Comparison of ENCODE assay signal across 8 cellular contexts in the genomic region with DNA sequence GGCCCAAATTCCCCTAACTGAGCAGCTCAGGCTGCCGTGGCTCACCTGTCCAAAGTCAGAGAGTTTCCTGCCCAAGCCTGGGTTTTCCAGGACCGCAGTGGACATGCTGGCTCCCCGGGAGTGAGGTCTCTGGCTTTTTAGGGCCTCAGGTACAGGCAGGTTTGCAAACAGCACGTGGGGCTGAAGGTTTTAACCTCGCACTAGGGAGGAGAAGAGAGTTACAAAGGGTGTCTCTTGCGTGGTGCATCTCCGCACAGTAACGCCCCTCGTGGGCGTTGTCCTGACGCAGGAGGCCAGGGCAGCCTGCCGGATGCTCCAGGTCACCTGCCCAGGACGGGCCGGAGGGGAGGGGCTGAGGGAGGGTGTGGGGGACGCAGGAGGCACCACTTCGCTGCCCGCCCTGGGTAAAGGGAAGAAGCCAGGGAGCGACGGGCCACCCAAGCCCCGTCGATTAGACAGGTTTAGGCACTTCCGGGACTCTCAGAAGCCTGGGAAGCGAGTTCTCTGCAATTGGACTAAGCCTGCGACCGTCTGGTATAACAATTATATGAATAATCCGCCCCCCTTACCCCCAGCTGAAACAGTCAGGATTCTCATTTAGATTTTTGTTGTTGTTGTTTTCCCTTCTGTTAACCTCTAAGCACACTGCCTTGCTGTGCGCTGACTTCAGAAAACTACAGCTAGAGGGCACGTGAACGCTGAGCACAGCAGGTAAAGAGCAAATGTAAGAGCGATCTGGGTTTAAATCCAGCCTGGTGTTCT. TPM values are rescaled to one million over a fixed set of nuclear protein-coding genes. Genes with fewer than 3 reads are reported as not detected.
DNase-seq lines count a peak whose midpoint lies in the region; ATAC-seq and TF ChIP-seq lines count a peak whose summit lies in the region.

A gene (minus strand): TSS at position 219 of the 762 bp plus-strand sequence. CDS start 114 bp downstream, at position 105.

- H3K27ac Mint-ChIP-seq in GM23338 = peak within 1 kb of the TSS; percentile 33; the same call in 1 of the 2 replicates
- no peak within 1 kb of the TSS for H3K27ac Mint-ChIP-seq in HFFc6

- DNase-seq in GM06990 (ENCODE audit: extremely low read depth, insufficient read length) = peak; percentile 39
- peak; percentile 88 for DNase-seq in GM23338 (ENCODE audit: low spot score)
- DNase-seq in Peyer's patch = peak in 2 of 3 donors; percentile 18 to 49
- peak; percentile 16 for DNase-seq in epithelial cell of esophagus (ENCODE audit: low read depth)
- DNase-seq in smooth muscle cell (lab: John Stamatoyannopoulos, UW; ENCODE audit: unreplicated experiment) = no peak
- no peak for DNase-seq in HFFc6
- no peak for DNase-seq in CD1c-positive myeloid dendritic cell (ENCODE audit: extremely low spot score)
- DNase-seq in NK-92 (lab: John Stamatoyannopoulos, UW; ENCODE audit: unreplicated experiment) = no peak

- H3F3A ChIP-seq in GM23338 (replicated peaks; ENCODE audit: low read depth) = no peaks in the 10 kb centered on the region
- H3F3A ChIP-seq in smooth muscle cell (ENCODE audit: low read depth) = no peaks in the 10 kb centered on the region

- no peaks in the 10 kb centered on the region for H3K9me3 ChIP-seq in Peyer's patch
- no peaks in the 10 kb centered on the region for H3K9me3 ChIP-seq in smooth muscle cell (replicated peaks; ENCODE audit: low read depth)

- peak within 1 kb of the TSS; percentile 73; the same call in 1 of the 2 replicates for H3K27ac ChIP-seq in GM23338 (ENCODE audit: low read depth)
- no peak within 1 kb of the TSS for H3K27ac ChIP-seq in Peyer's patch
- no peak within 1 kb of the TSS for H3K27ac ChIP-seq in smooth muscle cell (ENCODE audit: low read depth)

- H3K9me3 Mint-ChIP-seq in GM23338 (no peaks in the 10 kb centered on the region), HFFc6 (peaks cover 21% of the 10 kb centered on the region)

- no peak within 1 kb of the TSS for H3K9ac ChIP-seq in smooth muscle cell (ENCODE audit: low read depth)

- H3K9me2 ChIP-seq in GM23338 (ENCODE audit: insufficient read depth) = no peaks in the 10 kb centered on the region; the same call in 1 of the 2 replicates

- H2AFZ ChIP-seq in GM23338 = peak within 1 kb of the TSS; percentile 93
- peak within 1 kb of the TSS; percentile 90 for H2AFZ ChIP-seq in smooth muscle cell (ENCODE audit: low read depth)

- H3K27me3 Mint-ChIP-seq in GM23338 (ENCODE audit: insufficient read depth, low read depth, poor library complexity) = peaks cover 3% of the 10 kb centered on the region
- no peaks in the 10 kb centered on the region; the same call in 1 of the 2 replicates for H3K27me3 Mint-ChIP-seq in HFFc6 (ENCODE audit: insufficient read depth)

- H3K36me3 Mint-ChIP-seq in GM23338 (ENCODE audit: low read depth) = no peaks in the 10 kb centered on the region
- H3K36me3 Mint-ChIP-seq in HFFc6 (ENCODE audit: low read depth) = no peaks in the 10 kb centered on the region

- H3K4me2 ChIP-seq in GM23338 = peak within 1 kb of the TSS; percentile 67
- peak within 1 kb of the TSS; percentile 83 for H3K4me2 ChIP-seq in smooth muscle cell

- ATAC-seq in GM23338 = peak; percentile 98

- no peak for TF ChIP-seq POLR2A in Peyer's patch (IDR thresholded peaks at IDR 0.05)

- H3K4me1 Mint-ChIP-seq in GM23338 = peaks cover 27% of the 10 kb centered on the region
- H3K4me1 Mint-ChIP-seq in HFFc6 (ENCODE audit: low read depth) = no peaks in the 10 kb centered on the region

- H3K27me3 ChIP-seq in GM06990 (replicated peaks; ENCODE audit: control insufficient read depth, insufficient read depth, low read length) (no peaks in the 10 kb centered on the region), GM23338 (ENCODE audit: insufficient read depth) (no peaks in the 10 kb centered on the region), Peyer's patch (no peaks in the 10 kb centered on the region), smooth muscle cell (ENCODE audit: low read depth) (peaks cover 25% of the 10 kb centered on the region)

- TF ChIP-seq CTCF in GM06990 (IDR thresholded peaks at IDR 0.05; ENCODE audit: insufficient read depth, low read length, poor library complexity, severe bottlenecking) = peak; percentile 20
- peak; percentile 25 to 52; a peak in 3 of 4 replicates for TF ChIP-seq CTCF in GM23338 (conservative IDR thresholded peaks at IDR 0.05; ENCODE audit: low read depth in 2 of 2)
- peak in 1 of 6 experiments; percentile 6 for TF ChIP-seq CTCF in Peyer's patch (IDR thresholded peaks at IDR 0.05)
- peak; percentile 31 for TF ChIP-seq CTCF in epithelial cell of esophagus (IDR thresholded peaks at IDR 0.05; ENCODE audit: insufficient read depth, low read depth, low read length, missing control alignments)
- TF ChIP-seq CTCF in smooth muscle cell (IDR thresholded peaks at IDR 0.05; ENCODE audit: borderline replicate concordance, insufficient read depth, poor library complexity, severe bottlenecking) = no peak
- TF ChIP-seq CTCF in HFFc6 (IDR thresholded peaks at IDR 0.05) = no peak

- H3K4me3 ChIP-seq in GM06990 (replicated peaks; ENCODE audit: low read depth, low read length) (peak within 1 kb of the TSS; percentile 45), GM23338 (peak within 1 kb of the TSS; percentile 45), Peyer's patch (peak within 1 kb of the TSS; percentile 22 to 40 (median 32)), epithelial cell of esophagus (ENCODE audit: low read length) (peak within 1 kb of the TSS; percentile 20), smooth muscle cell (peak within 1 kb of the TSS; percentile 49)

- peak within 1 kb of the TSS; percentile 70 for H3K4me3 Mint-ChIP-seq in GM23338
- H3K4me3 Mint-ChIP-seq in HFFc6 = no peak within 1 kb of the TSS

- 13% methylated on average over 30 of the region's 30 CpGs for WGBS in smooth muscle cell (ENCODE audit: low lambda C conversion rate)

- H3K36me3 ChIP-seq in GM06990 (ENCODE audit: control insufficient read depth, insufficient read depth, low read length) (no peaks in the 10 kb centered on the region), GM23338 (ENCODE audit: insufficient read depth) (no peaks in the 10 kb centered on the region), Peyer's patch (no peaks in the 10 kb centered on the region), smooth muscle cell (ENCODE audit: low read depth) (no peaks in the 10 kb centered on the region)

- no peaks in the 10 kb centered on the region for H3K79me2 ChIP-seq in GM23338 (replicated peaks; ENCODE audit: insufficient read depth)
- H3K79me2 ChIP-seq in smooth muscle cell (ENCODE audit: low read depth) = no peaks in the 10 kb centered on the region

- H4K20me1 ChIP-seq in GM23338 (replicated peaks; ENCODE audit: insufficient read depth) (no peaks in the 10 kb centered on the region), smooth muscle cell (ENCODE audit: low read depth) (no peaks in the 10 kb centered on the region)

- peaks cover 10% of the 10 kb centered on the region for H3K4me1 ChIP-seq in GM23338 (ENCODE audit: insufficient read depth)
- peaks cover 0 to 7% (median 0%) of the 10 kb centered on the region in 4 donors for H3K4me1 ChIP-seq in Peyer's patch
- H3K4me1 ChIP-seq in smooth muscle cell (ENCODE audit: low read depth) = no peaks in the 10 kb centered on the region

TF ChIP-seq in GM23338, 12 proteins besides CTCF, POLR2A, EP300 and RAD21 (continues in another document):
- TF ChIP-seq ZNF114 (CRISPR knock-in tag; IDR thresholded peaks at IDR 0.05) (no peak), CREB1 (CRISPR knock-in tag; IDR thresholded peaks at IDR 0.05; ENCODE audit: low read depth) (peak; percentile 41), ZNF331 (CRISPR knock-in tag; IDR thresholded peaks at IDR 0.05; ENCODE audit: low read depth) (no peak), NANOG (IDR thresholded peaks at IDR 0.05; ENCODE audit: borderline replicate concordance) (no peak)
- TF ChIP-seq, protein P1, sequence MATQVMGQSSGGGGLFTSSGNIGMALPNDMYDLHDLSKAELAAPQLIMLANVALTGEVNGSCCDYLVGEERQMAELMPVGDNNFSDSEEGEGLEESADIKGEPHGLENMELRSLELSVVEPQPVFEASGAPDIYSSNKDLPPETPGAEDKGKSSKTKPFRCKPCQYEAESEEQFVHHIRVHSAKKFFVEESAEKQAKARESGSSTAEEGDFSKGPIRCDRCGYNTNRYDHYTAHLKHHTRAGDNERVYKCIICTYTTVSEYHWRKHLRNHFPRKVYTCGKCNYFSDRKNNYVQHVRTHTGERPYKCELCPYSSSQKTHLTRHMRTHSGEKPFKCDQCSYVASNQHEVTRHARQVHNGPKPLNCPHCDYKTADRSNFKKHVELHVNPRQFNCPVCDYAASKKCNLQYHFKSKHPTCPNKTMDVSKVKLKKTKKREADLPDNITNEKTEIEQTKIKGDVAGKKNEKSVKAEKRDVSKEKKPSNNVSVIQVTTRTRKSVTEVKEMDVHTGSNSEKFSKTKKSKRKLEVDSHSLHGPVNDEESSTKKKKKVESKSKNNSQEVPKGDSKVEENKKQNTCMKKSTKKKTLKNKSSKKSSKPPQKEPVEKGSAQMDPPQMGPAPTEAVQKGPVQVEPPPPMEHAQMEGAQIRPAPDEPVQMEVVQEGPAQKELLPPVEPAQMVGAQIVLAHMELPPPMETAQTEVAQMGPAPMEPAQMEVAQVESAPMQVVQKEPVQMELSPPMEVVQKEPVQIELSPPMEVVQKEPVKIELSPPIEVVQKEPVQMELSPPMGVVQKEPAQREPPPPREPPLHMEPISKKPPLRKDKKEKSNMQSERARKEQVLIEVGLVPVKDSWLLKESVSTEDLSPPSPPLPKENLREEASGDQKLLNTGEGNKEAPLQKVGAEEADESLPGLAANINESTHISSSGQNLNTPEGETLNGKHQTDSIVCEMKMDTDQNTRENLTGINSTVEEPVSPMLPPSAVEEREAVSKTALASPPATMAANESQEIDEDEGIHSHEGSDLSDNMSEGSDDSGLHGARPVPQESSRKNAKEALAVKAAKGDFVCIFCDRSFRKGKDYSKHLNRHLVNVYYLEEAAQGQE (IDR thresholded peaks at IDR 0.05; ENCODE audit: unreplicated experiment) = no peak
- TF ChIP-seq, protein P2, sequence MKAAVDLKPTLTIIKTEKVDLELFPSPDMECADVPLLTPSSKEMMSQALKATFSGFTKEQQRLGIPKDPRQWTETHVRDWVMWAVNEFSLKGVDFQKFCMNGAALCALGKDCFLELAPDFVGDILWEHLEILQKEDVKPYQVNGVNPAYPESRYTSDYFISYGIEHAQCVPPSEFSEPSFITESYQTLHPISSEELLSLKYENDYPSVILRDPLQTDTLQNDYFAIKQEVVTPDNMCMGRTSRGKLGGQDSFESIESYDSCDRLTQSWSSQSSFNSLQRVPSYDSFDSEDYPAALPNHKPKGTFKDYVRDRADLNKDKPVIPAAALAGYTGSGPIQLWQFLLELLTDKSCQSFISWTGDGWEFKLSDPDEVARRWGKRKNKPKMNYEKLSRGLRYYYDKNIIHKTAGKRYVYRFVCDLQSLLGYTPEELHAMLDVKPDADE (IDR thresholded peaks at IDR 0.05) = no peak; the same call in 1 of the 2 replicates

RNA-seq across cellular contexts. Expression of the gene that starts here (rescaled TPM):
- total RNA-seq in GM23338 (2014; rRNA removed; shearing (Covaris generic)) = 1.6 and 4.8 TPM in 2 replicates
- polyA plus RNA-seq in GM23338 (2016; fragmentation: Nextera tagmentation; extraction: Ambion mirVana) (3.7 and 5.3 TPM in 2 replicates), smooth muscle cell (not detected in 2 replicates)
- total RNA-seq in Peyer's patch (not detected), smooth muscle cell (0.09 TPM in 1 of 2 replicates, not detected in the other)
- total RNA-seq in HFFc6 (2021; fragmentation: NEBNext Ultra II Directional; extraction: Animal tissue kit (Norgen Biotek cat#: 25700)) = not detected

Comparison
In these comparisons a context has a peak if more than half of its experiments do, and no peak if none do; other contexts are left out.
1. Peak in DNase-seq and H3K4me3 ChIP-seq in Peyer's patch; RNA of the gene not detected or under 1 TPM.
2. DNase-seq: peak in GM06990 (single experiment), GM23338 (single experiment) and epithelial cell of esophagus (single experiment); none in smooth muscle cell (single experiment), HFFc6 (single experiment), CD1c-positive myeloid dendritic cell (single experiment) and NK-92 (single experiment).
3. CTCF ChIP-seq: peak in GM06990 (single experiment), GM23338 (2 of 2) and epithelial cell of esophagus (single experiment); none in smooth muscle cell (single experiment) and HFFc6 (single experiment).
4. Peak in every context shown above with its lines, with median percentiles within 50 percentile points of each other: H3K4me3 ChIP-seq.